In genomic region chr10:32650246-32650655, GRCh38 we compare ENCODE assay signal across 1 cellular context.
TF ChIP-seq lines count a peak whose summit lies in the region.

No MANE protein-coding gene starts in this region.

TF ChIP-seq in GM23338, 12 proteins besides CTCF, POLR2A, EP300 and RAD21 (continued from another document):
- TF ChIP-seq REST (IDR thresholded peaks at IDR 0.05; ENCODE audit: unreplicated experiment), result no peak
- TF ChIP-seq NANOG (IDR thresholded peaks at IDR 0.05; ENCODE audit: borderline replicate concordance), result no peak
- no peak for TF ChIP-seq POLR2AphosphoS5 (IDR thresholded peaks at IDR 0.05; ENCODE audit: low read depth)
- no peak for TF ChIP-seq ZNF331 (CRISPR knock-in tag; IDR thresholded peaks at IDR 0.05; ENCODE audit: low read depth)
- no peak for TF ChIP-seq EZH2phosphoT487 (IDR thresholded peaks at IDR 0.05; ENCODE audit: unreplicated experiment)
- TF ChIP-seq ZNF462 (CRISPR knock-in tag; IDR thresholded peaks at IDR 0.05), result no peak
- TF ChIP-seq ZNF114 (CRISPR knock-in tag; IDR thresholded peaks at IDR 0.05), result no peak
